In the genomic region with DNA sequence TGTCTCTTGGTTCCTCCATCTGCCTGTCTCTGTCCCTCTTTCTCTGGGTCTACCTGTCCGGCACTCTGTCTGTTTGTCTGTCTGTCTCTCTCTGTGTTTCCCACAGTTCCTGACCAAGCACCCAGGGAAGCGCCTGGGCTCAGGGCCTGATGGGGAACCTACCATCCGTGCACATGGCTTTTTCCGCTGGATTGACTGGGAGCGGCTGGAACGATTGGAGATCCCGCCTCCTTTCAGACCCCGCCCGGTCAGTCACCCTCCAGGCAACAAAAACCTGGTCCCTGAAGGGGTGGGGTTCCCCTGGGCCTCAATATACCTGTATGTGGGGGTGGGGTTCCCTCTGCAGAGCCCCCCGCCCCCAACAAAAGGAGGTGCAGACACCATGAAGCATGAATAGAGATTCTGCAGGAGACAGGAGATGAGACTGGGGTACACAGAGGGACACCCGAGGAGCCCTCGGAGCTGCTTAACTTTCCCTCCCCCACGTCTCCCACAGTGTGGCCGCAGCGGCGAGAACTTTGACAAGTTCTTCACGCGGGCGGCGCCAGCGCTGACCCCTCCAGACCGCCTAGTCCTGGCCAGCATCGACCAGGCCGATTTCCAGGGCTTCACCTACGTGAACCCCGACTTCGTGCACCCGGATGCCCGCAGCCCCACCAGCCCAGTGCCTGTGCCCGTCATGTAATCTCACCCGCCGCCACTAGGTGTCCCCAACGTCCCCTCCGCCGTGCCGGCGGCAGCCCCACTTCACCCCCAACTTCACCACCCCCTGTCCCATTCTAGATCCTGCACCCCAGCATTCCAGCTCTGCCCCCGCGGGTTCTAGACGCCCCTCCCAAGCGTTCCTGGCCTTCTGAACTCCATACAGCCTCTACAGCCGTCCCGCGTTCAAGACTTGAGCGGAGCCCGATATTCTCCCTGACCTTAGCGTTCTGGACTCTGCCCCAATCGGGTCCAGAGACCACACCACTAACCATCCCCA, we compare ENCODE assay signal across 8 cellular contexts. TPM values are rescaled to one million over a fixed set of nuclear protein-coding genes. Genes with fewer than 3 reads are reported as not detected.
DNase-seq lines count a peak whose midpoint lies in the region; ATAC-seq and TF ChIP-seq lines count a peak whose summit lies in the region.

No MANE protein-coding gene starts in this region.

- H3K9ac ChIP-seq in skeletal muscle satellite cell (ENCODE audit: low read depth, low read length), result no peak overlapping the region

- CTCF ChIA-PET in GM10248 (lab: Yijun Ruan, JAX), result interaction anchor here (1.3 to 1.5 kb wide), 2 partner anchors 11 to 118 kb away, joined by 3 to 4 read pairs; no protein-coding TSS in a partner anchor
- CTCF ChIA-PET in activated naive CD4-positive, alpha-beta T cell treated with anti-CD3 and anti-CD28 coated beads, Interleukin-2, amount 10 ng/mL, durations not matched to agents 7 days and 5 days (lab: Charles Lee), result interaction anchor here (1.0 to 1.4 kb wide), 2 partner anchors 20 to 117 kb away, joined by 3 read pairs; no protein-coding TSS in a partner anchor

- intact Hi-C loops in left cardiac atrium (cut with DNase I), result loop anchor here (10.0 kb wide), 2 partner anchors 62 to 118 kb away; no protein-coding TSS in a partner anchor

- H3K4me2 ChIP-seq in skeletal muscle satellite cell (ENCODE audit: low read length), result peak overlapping the region; percentile 66

- H3K4me3 ChIP-seq in skeletal muscle satellite cell (ENCODE audit: low read length), result no peak overlapping the region

- DNase-seq in GM10248 (ENCODE audit: extremely low spot score), result peak; percentile 80
- peak; percentile 51 for DNase-seq in RKO (ENCODE audit: low spot score)
- DNase-seq in activated naive CD4-positive, alpha-beta T cell treated with anti-CD3 and anti-CD28 coated beads, Interleukin-2, amount 10 ng/mL, durations not matched to agents 7 days and 5 days, result peak; percentile 79
- DNase-seq in left cardiac atrium, result peak; percentile 51

- H3K27me3 Mint-ChIP-seq in activated naive CD4-positive, alpha-beta T cell treated with anti-CD3 and anti-CD28 coated beads, Interleukin-2, amount 10 ng/mL, durations not matched to agents 7 days and 5 days, result peaks cover 82% of the 10 kb centered on the region

- no peaks in the 10 kb centered on the region for H3K9me3 Mint-ChIP-seq in activated naive CD4-positive, alpha-beta T cell treated with anti-CD3 and anti-CD28 coated beads, Interleukin-2, amount 10 ng/mL, durations not matched to agents 7 days and 5 days

- peaks cover 5% of the 10 kb centered on the region for H3K36me3 Mint-ChIP-seq in activated naive CD4-positive, alpha-beta T cell treated with anti-CD3 and anti-CD28 coated beads, Interleukin-2, amount 10 ng/mL, durations not matched to agents 7 days and 5 days

- TF ChIP-seq CTCF in GM10248 (IDR thresholded peaks at IDR 0.05; ENCODE audit: control extremely low read depth, extremely low read depth, low read depth, missing control alignments), result peak; percentile 69

- H3K27ac Mint-ChIP-seq in activated naive CD4-positive, alpha-beta T cell treated with anti-CD3 and anti-CD28 coated beads, Interleukin-2, amount 10 ng/mL, durations not matched to agents 7 days and 5 days, result no peak overlapping the region

- no peaks in the 10 kb centered on the region for H3K9me3 ChIP-seq in skeletal muscle satellite cell (replicated peaks; ENCODE audit: low read length)

- no peak overlapping the region for H3K4me3 Mint-ChIP-seq in activated naive CD4-positive, alpha-beta T cell treated with anti-CD3 and anti-CD28 coated beads, Interleukin-2, amount 10 ng/mL, durations not matched to agents 7 days and 5 days

- ATAC-seq in left cardiac atrium (peak; percentile 51 to 62), HG03342 (IDR thresholded peaks at IDR 0.05; ENCODE audit: unreplicated experiment) (no peak), HG02885 (IDR thresholded peaks at IDR 0.05; ENCODE audit: poor library complexity, unreplicated experiment) (no peak), GM19023 (IDR thresholded peaks at IDR 0.05; ENCODE audit: unreplicated experiment) (no peak)

- POLR2A ChIA-PET in GM10248 (lab: Yijun Ruan, JAX), result no interaction called here

- peaks cover 18% of the 10 kb centered on the region for H3K4me1 Mint-ChIP-seq in activated naive CD4-positive, alpha-beta T cell treated with anti-CD3 and anti-CD28 coated beads, Interleukin-2, amount 10 ng/mL, durations not matched to agents 7 days and 5 days

- H3K4me1 ChIP-seq in skeletal muscle satellite cell (ENCODE audit: control insufficient read depth, insufficient read depth, low read length), result peaks cover 5% of the 10 kb centered on the region

- H3K36me3 ChIP-seq in skeletal muscle satellite cell (ENCODE audit: insufficient read depth, low read length), result no peaks in the 10 kb centered on the region

- peaks cover 61% of the 10 kb centered on the region for H3K27me3 ChIP-seq in skeletal muscle satellite cell (ENCODE audit: control insufficient read depth, insufficient read depth, low read length)

RNA-seq across cellular contexts. Expression of a gene that starts 2.6 kb away (rescaled TPM):
- not detected for total RNA-seq in left cardiac atrium
- total RNA-seq in skeletal muscle satellite cell (2012; rRNA removed), result 0.22 and 0.51 TPM in 2 replicates

RNA-seq across cellular contexts. Expression of a gene that starts 24.5 kb away (rescaled TPM):
- total RNA-seq in left cardiac atrium, result not detected
- not detected in 2 replicates for total RNA-seq in skeletal muscle satellite cell (2012; rRNA removed)

RNA-seq across cellular contexts. Expression of a gene that starts 38.8 kb away (rescaled TPM):
- 100 to 1,000 TPM; 106 to 209 TPM for total RNA-seq in left cardiac atrium
- total RNA-seq in skeletal muscle satellite cell (2012; rRNA removed), result 16.7 and 34.1 TPM in 2 replicates

RNA-seq across cellular contexts. Expression of a gene that starts 56.2 kb away (rescaled TPM):
- under 1 TPM; 0.06 to 0.29 TPM for total RNA-seq in left cardiac atrium
- under 0.01 TPM in 1 of 2 replicates, not detected in the other for total RNA-seq in skeletal muscle satellite cell (2012; rRNA removed)

Comparison
In these comparisons a context has a peak if more than half of its experiments do, and no peak if none do; other contexts are left out.
1. ATAC-seq: peak in left cardiac atrium (2 of 2); none in HG03342 (single experiment), HG02885 (single experiment) and GM19023 (single experiment).
2. Peak in every context shown above with its lines, with median percentiles within 50 percentile points of each other: DNase-seq.